Comparison of ENCODE assay signal across 8 cellular contexts in the genomic region with DNA sequence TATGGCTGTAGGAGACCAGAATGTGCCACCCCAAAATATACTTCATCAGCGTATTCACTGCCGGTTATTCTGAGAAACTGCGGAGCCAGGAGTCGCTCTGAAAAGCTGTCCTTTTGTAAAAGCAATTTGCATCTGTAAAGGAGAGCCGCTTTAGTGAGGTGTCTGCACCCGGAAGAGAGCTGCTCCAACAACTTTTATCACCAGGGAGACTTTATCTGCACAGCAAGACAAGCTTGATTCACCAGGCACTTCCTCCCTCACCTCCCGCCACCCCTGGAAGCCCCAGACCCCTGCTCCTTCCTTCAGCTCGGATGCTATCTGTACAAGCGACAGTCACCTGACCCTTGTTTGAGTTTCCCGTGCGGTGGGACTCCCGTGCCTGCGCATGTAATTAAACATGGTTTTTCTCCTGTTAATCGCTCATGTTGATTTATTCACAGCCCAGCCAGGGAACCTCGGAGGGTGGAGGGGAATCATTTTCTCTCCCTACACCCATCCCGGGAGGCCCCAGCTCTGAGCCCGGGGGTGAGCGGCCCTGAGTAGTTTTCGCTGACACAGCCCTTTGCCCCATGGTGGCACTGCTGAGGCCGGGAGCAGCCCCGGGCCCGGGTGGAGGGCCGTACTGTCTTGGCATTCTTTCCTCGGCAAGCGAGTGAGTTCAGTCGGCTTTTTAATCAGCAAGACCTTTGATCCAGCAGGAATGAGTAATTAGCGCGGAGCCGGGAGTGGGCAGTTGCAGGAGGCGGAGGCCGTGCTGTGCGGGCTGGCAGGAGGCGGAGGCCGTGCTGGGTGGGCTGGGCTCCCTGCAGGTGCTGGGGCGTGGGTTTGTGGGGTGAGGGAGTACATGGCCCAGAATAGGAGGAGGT.
DNase-seq lines count a peak whose midpoint lies in the region; ATAC-seq, FAIRE-seq and TF ChIP-seq lines count a peak whose summit lies in the region.

No MANE protein-coding gene starts in this region.

- H3K27me3 Mint-ChIP-seq in IgD-negative memory B cell = peaks cover 43% of the 10 kb centered on the region
- peaks cover 19% of the 10 kb centered on the region for H3K27me3 Mint-ChIP-seq in astrocyte (ENCODE audit: low read depth, unreplicated experiment)

- no peaks in the 10 kb centered on the region for H3K9me3 ChIP-seq in A549
- H3K9me3 ChIP-seq in astrocyte (ENCODE audit: insufficient read depth, low read depth, low read length) = peaks cover 6% of the 10 kb centered on the region
- no peaks in the 10 kb centered on the region for H3K9me3 ChIP-seq in mesenchymal stem cell (ENCODE audit: control insufficient read depth, low read length)

- no peak overlapping the region for H3K4me2 ChIP-seq in A549
- peak overlapping the region; percentile 79 for H3K4me2 ChIP-seq in astrocyte (ENCODE audit: low read length)
- peak overlapping the region; percentile 51 for H3K4me2 ChIP-seq in mesenchymal stem cell (ENCODE audit: low read length, poor library complexity, severe bottlenecking)

- no peak for ATAC-seq in A549
- no peak for ATAC-seq in HG03045 (IDR thresholded peaks at IDR 0.05; ENCODE audit: unreplicated experiment)

- H3K79me2 ChIP-seq in astrocyte (ENCODE audit: insufficient read depth, low read length) = no peaks in the 10 kb centered on the region

- peak overlapping the region; percentile 47 for H3K9ac ChIP-seq in astrocyte (ENCODE audit: low read length)
- no peak overlapping the region for H3K9ac ChIP-seq in mesenchymal stem cell (ENCODE audit: low read length)

- TF ChIP-seq POLR2A in A549 (IDR thresholded peaks at IDR 0.05; ENCODE audit: low read length) = no peak

- peak overlapping the region; percentile 45 for H2AK5ac ChIP-seq in mesenchymal stem cell (ENCODE audit: low read length, severe bottlenecking)

- H3K18ac ChIP-seq in mesenchymal stem cell (ENCODE audit: low read depth in 1 of 2, low read length in 2 of 2) = peak overlapping the region; percentile 90 to 91

- no peak for TF ChIP-seq RAD21 in A549 (conservative IDR thresholded peaks at IDR 0.05 in 1 of 2, IDR thresholded peaks at IDR 0.05 in 1 of 2)

- FAIRE-seq in A549 (lab: Jason Lieb, UNC) (no peak), astrocyte (lab: Jason Lieb, UNC) (no peak)

- peak overlapping the region; percentile 86 to 98 for H2BK12ac ChIP-seq in mesenchymal stem cell (ENCODE audit: low read length in 2 of 2)

- H3K27ac ChIP-seq in A549 (no peak overlapping the region), astrocyte (ENCODE audit: low read depth, low read length) (no peak overlapping the region), mesenchymal stem cell (ENCODE audit: low read length, poor library complexity, severe bottlenecking) (peak overlapping the region; percentile 17)

- H2AFZ ChIP-seq in astrocyte (ENCODE audit: low read depth, low read length) (no peak overlapping the region), mesenchymal stem cell (ENCODE audit: low read depth, low read length) (no peak overlapping the region)

- no peaks in the 10 kb centered on the region for H3K27me3 ChIP-seq in astrocyte (ENCODE audit: insufficient read depth, low read length)
- no peaks in the 10 kb centered on the region for H3K27me3 ChIP-seq in mesenchymal stem cell (ENCODE audit: control insufficient read depth in 1 of 2, insufficient read depth in 1 of 2, low read length in 2 of 2)

- H4K8ac ChIP-seq in mesenchymal stem cell (ENCODE audit: low read length) = peak overlapping the region; percentile 49

- H3K23ac ChIP-seq in mesenchymal stem cell (ENCODE audit: low read length in 2 of 2) = no peak overlapping the region

- peak overlapping the region in 2 of 3 donors; percentile 14 to 80 for H3K27ac Mint-ChIP-seq in IgD-negative memory B cell
- H3K27ac Mint-ChIP-seq in astrocyte (ENCODE audit: unreplicated experiment) = peak overlapping the region; percentile 88

- H3K4me1 ChIP-seq in A549 (peaks cover 10% of the 10 kb centered on the region; the same call in 2 of the 3 replicates), astrocyte (ENCODE audit: insufficient read depth, low read length) (peaks cover 22% of the 10 kb centered on the region), mesenchymal stem cell (ENCODE audit: control insufficient read depth, insufficient read depth, low read depth, low read length) (peaks cover 42% of the 10 kb centered on the region)

- peak overlapping the region; percentile 75 to 97 for H3K4ac ChIP-seq in mesenchymal stem cell (ENCODE audit: low read depth in 1 of 2, low read length in 2 of 2)

- H3K9me3 Mint-ChIP-seq in IgD-negative memory B cell (no peaks in the 10 kb centered on the region), astrocyte (ENCODE audit: unreplicated experiment) (no peaks in the 10 kb centered on the region)

- H3K4me3 ChIP-seq in A549 (no peak overlapping the region), astrocyte (ENCODE audit: insufficient read depth, low read depth, low read length) (peak overlapping the region; percentile 15), mesenchymal stem cell (ENCODE audit: insufficient read depth in 1 of 2, low read depth in 1 of 2, low read length in 2 of 2) (peak overlapping the region in 1 of 2 experiments; percentile 26)

- CTCF ChIA-PET in A549 (lab: Yijun Ruan, JAX) = interaction anchor here (0.6 to 2.1 kb wide), 7 partner anchors 13 to 281 kb away, joined by 3 to 11 read pairs (median 4); no protein-coding TSS in a partner anchor

- no peak for DNase-seq in A549 (ENCODE audit: low read depth in 1 of 2, low spot score in 1 of 2)
- DNase-seq in astrocyte (ENCODE audit: low read depth) = peak; percentile 47
- DNase-seq in mesenchymal stem cell = peak; percentile 64
- no peak for DNase-seq in effector CD4-positive, alpha-beta T cell
- no peak for DNase-seq in HuH-7 (ENCODE audit: low spot score)
- DNase-seq in GM19240 (ENCODE audit: insufficient read length, low spot score) = no peak

- H3K36me3 Mint-ChIP-seq in IgD-negative memory B cell (no peaks in the 10 kb centered on the region), astrocyte (ENCODE audit: low read depth, unreplicated experiment) (no peaks in the 10 kb centered on the region)

- H3K4me3 Mint-ChIP-seq in IgD-negative memory B cell (peak overlapping the region in 2 of 4 donors; percentile 18 to 55), astrocyte (ENCODE audit: unreplicated experiment) (peak overlapping the region; percentile 69)

- H3K4me1 Mint-ChIP-seq in IgD-negative memory B cell = peaks cover 0 to 9% (median 2%) of the 10 kb centered on the region in 3 donors
- peaks cover 20% of the 10 kb centered on the region for H3K4me1 Mint-ChIP-seq in astrocyte (ENCODE audit: low read depth, unreplicated experiment)

- no peaks in the 10 kb centered on the region for H3K36me3 ChIP-seq in astrocyte (ENCODE audit: insufficient read depth, low read length)
- H3K36me3 ChIP-seq in mesenchymal stem cell (ENCODE audit: control insufficient read depth in 1 of 2, insufficient read depth in 2 of 2, low read depth in 1 of 2, low read length in 2 of 2) = peaks cover 0 to 12% of the 10 kb centered on the region in 2 experiments

- peaks cover 80% of the 10 kb centered on the region for H4K20me1 ChIP-seq in astrocyte (ENCODE audit: insufficient read depth, low read length)

- H2BK5ac ChIP-seq in mesenchymal stem cell (ENCODE audit: low read depth, low read length, poor library complexity, severe bottlenecking) = no peak overlapping the region

- H2BK15ac ChIP-seq in mesenchymal stem cell (ENCODE audit: low read depth, poor library complexity, severe bottlenecking) = peak overlapping the region; percentile 78

- POLR2A ChIA-PET in A549 (lab: Yijun Ruan, JAX) = no interaction called here

- TF ChIP-seq CTCF in A549 (IDR thresholded peaks at IDR 0.05) = no peak
- TF ChIP-seq CTCF in astrocyte (IDR thresholded peaks at IDR 0.05; ENCODE audit: insufficient read depth, low read depth, low read length) = no peak

- WGBS in A549 (ENCODE audit: missing lambda C conversion rate) = 84% methylated on average over 26 of the region's 35 CpGs
- WGBS in mesenchymal stem cell = 16% methylated on average over 35 of the region's 35 CpGs

- TF ChIP-seq EP300 in A549 (IDR thresholded peaks at IDR 0.05) = no peak

- H2BK120ac ChIP-seq in mesenchymal stem cell (ENCODE audit: low read depth, low read length) = peak overlapping the region; percentile 90

- peaks cover 20% of the 10 kb centered on the region for H3K79me1 ChIP-seq in mesenchymal stem cell (replicated peaks; ENCODE audit: low read length, poor library complexity, severe bottlenecking)

- peak overlapping the region in 1 of 2 experiments; percentile 78 for H3K14ac ChIP-seq in mesenchymal stem cell (ENCODE audit: low read length in 2 of 2)

- peak overlapping the region; percentile 97 for H4K91ac ChIP-seq in mesenchymal stem cell (ENCODE audit: low read length)

TF ChIP-seq in A549, 52 proteins besides CTCF, POLR2A, EP300 and RAD21:
- TF ChIP-seq, protein P1, sequence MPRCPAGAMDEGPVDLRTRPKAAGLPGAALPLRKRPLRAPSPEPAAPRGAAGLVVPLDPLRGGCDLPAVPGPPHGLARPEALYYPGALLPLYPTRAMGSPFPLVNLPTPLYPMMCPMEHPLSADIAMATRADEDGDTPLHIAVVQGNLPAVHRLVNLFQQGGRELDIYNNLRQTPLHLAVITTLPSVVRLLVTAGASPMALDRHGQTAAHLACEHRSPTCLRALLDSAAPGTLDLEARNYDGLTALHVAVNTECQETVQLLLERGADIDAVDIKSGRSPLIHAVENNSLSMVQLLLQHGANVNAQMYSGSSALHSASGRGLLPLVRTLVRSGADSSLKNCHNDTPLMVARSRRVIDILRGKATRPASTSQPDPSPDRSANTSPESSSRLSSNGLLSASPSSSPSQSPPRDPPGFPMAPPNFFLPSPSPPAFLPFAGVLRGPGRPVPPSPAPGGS (IDR thresholded peaks at IDR 0.05) = no peak
- TF ChIP-seq FOSB (CRISPR knock-in tag; IDR thresholded peaks at IDR 0.05) = no peak
- peak; percentile 70 for TF ChIP-seq MAFK (IDR thresholded peaks at IDR 0.05; ENCODE audit: partially characterized antibody)

Comparison
In these comparisons a context has a peak if more than half of its experiments do, and no peak if none do; other contexts are left out.
1. DNase-seq: peak in astrocyte (single experiment) and mesenchymal stem cell (single experiment); none in A549 (0 of 2), effector CD4-positive, alpha-beta T cell (single experiment), HuH-7 (single experiment) and GM19240 (single experiment).